In the genomic region with DNA sequence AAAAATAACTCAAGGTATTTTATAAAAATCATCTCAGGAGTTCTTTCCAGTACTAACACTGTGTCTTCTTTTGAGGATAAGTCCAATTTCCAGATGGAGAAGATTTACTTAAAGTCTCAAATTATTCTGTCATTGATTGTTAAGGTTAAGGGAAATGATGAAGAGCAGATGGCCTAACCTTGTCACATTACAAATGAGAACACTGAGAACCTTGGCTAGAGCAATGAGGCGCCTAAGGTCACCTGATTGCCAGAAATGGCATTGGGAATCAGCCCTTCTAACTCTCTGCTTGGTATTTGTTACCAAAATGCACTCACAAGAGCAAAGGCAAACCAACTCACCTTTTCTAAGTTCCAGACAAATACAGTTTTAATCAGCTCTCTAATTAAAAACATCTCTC, we compare ENCODE assay signal across 1 cellular context.
TF ChIP-seq lines count a peak whose summit lies in the region.

No MANE protein-coding gene starts in this region.

TF ChIP-seq in SK-N-SH, 30 proteins besides CTCF, POLR2A, EP300 and RAD21 (continued from another document):
- TF ChIP-seq USF1 (IDR thresholded peaks at IDR 0.05; ENCODE audit: borderline replicate concordance, low read depth) (no peak), TAF1 (IDR thresholded peaks at IDR 0.05; ENCODE audit: borderline replicate concordance, low read depth, low read length) (no peak), CHD2 (IDR thresholded peaks at IDR 0.05; ENCODE audit: low read length, partially characterized antibody) (no peak), USF2 (IDR thresholded peaks at IDR 0.05; ENCODE audit: borderline replicate concordance, low read depth, low read length) (no peak), REST (IDR thresholded peaks at IDR 0.05; ENCODE audit: low read depth, low read length) (no peak), SMC3 (IDR thresholded peaks at IDR 0.05; ENCODE audit: low read depth, low read length) (no peak), MEF2A (IDR thresholded peaks at IDR 0.05; ENCODE audit: borderline replicate concordance, low read depth) (no peak)
